In genomic region chr2:121659933-121660332, GRCh38 we compare ENCODE assay signal across 1 cellular context.
TF ChIP-seq lines count a peak whose summit lies in the region.

No MANE protein-coding gene starts in this region.

TF ChIP-seq in HepG2, 621 proteins besides CTCF, POLR2A, EP300 and RAD21 (continued from another document and continues in another):
- no peak for TF ChIP-seq ZNF512B (CRISPR knock-in tag; IDR thresholded peaks at IDR 0.05; ENCODE audit: borderline replicate concordance)
- no peak for TF ChIP-seq PBX3 (CRISPR knock-in tag; IDR thresholded peaks at IDR 0.05; ENCODE audit: borderline replicate concordance)
- TF ChIP-seq AGO2 (optimal IDR thresholded peaks at IDR 0.05; ENCODE audit: low read depth, low read length): no peak
- no peak for TF ChIP-seq PAX8 (CRISPR knock-in tag; IDR thresholded peaks at IDR 0.05; ENCODE audit: borderline replicate concordance)
- no peak for TF ChIP-seq ZFYVE20 (CRISPR knock-in tag; IDR thresholded peaks at IDR 0.05; ENCODE audit: borderline replicate concordance, low read depth)
- TF ChIP-seq ZUFSP (CRISPR knock-in tag; IDR thresholded peaks at IDR 0.05; ENCODE audit: borderline replicate concordance): no peak
- TF ChIP-seq TERF1 (CRISPR knock-in tag; IDR thresholded peaks at IDR 0.05): no peak
- TF ChIP-seq ZFP91 (CRISPR knock-in tag; IDR thresholded peaks at IDR 0.05; ENCODE audit: borderline replicate concordance): no peak
- no peak for TF ChIP-seq PRDM15 (CRISPR knock-in tag; IDR thresholded peaks at IDR 0.05)
- TF ChIP-seq ZNF468 (CRISPR knock-in tag; IDR thresholded peaks at IDR 0.05): no peak
- TF ChIP-seq SKIL (CRISPR knock-in tag; IDR thresholded peaks at IDR 0.05; ENCODE audit: borderline replicate concordance): no peak
- TF ChIP-seq PBX2 (CRISPR knock-in tag; IDR thresholded peaks at IDR 0.05): no peak
- TF ChIP-seq ZFP36L1 (CRISPR knock-in tag; IDR thresholded peaks at IDR 0.05): 0 out of 2 replicates have a peak, but pooled peaks have one; percentile 33
- TF ChIP-seq KAT8 (CRISPR knock-in tag; IDR thresholded peaks at IDR 0.05): no peak
- TF ChIP-seq RCOR2 (CRISPR knock-in tag; IDR thresholded peaks at IDR 0.05): no peak
- no peak for TF ChIP-seq JUND (CRISPR knock-in tag; IDR thresholded peaks at IDR 0.05)
- no peak for TF ChIP-seq ZNF510 (CRISPR knock-in tag; IDR thresholded peaks at IDR 0.05; ENCODE audit: low read depth)
- TF ChIP-seq AFF4 (CRISPR knock-in tag; IDR thresholded peaks at IDR 0.05): no peak
- TF ChIP-seq ZNF10 (CRISPR knock-in tag; IDR thresholded peaks at IDR 0.05; ENCODE audit: borderline replicate concordance, low read depth): no peak
- no peak for TF ChIP-seq ZNF589 (CRISPR knock-in tag; conservative IDR thresholded peaks at IDR 0.05)
- TF ChIP-seq ARID5B (CRISPR knock-in tag; IDR thresholded peaks at IDR 0.05): peak; percentile 78
- no peak for TF ChIP-seq ZNF382 (CRISPR knock-in tag; IDR thresholded peaks at IDR 0.05; ENCODE audit: borderline replicate concordance)
- no peak for TF ChIP-seq MBNL3 (CRISPR knock-in tag; conservative IDR thresholded peaks at IDR 0.05)
- TF ChIP-seq ZBTB25 (CRISPR knock-in tag; IDR thresholded peaks at IDR 0.05): no peak
- no peak for TF ChIP-seq PHB2 (IDR thresholded peaks at IDR 0.05; ENCODE audit: partially characterized antibody)
- no peak for TF ChIP-seq TMF1 (CRISPR knock-in tag; IDR thresholded peaks at IDR 0.05; ENCODE audit: low read depth)
- no peak for TF ChIP-seq HNRNPUL1 (IDR thresholded peaks at IDR 0.05; ENCODE audit: low read depth, low read length)
